Comparison of ENCODE assay signal across 1 cellular context in genomic region chr2:113080134-113080533, GRCh38.
TF ChIP-seq lines count a peak whose summit lies in the region.

No MANE protein-coding gene starts in this region.

TF ChIP-seq in GM12878, 131 proteins besides CTCF, POLR2A, EP300 and RAD21 (continued from another document):
- no peak for TF ChIP-seq NKRF (conservative IDR thresholded peaks at IDR 0.05)
